In genomic region chr9:84845956-84846355, GRCh38 we compare ENCODE assay signal across 16 cellular contexts.
"Had no signal": no experiment of that assay in that cellular context is flagged by ENCODE, and none has a peak within 500 bp of the region (broad histone marks: within the 10 kb centered on the region; RNA-seq: fewer than 3 reads in every experiment).

No MANE protein-coding gene starts in this region.

- H3K4me3 Mint-ChIP-seq: dendritic cell treated with granulocyte-macrophage colony-stimulating factor and Interleukin-4, amounts not matched to agents 40 ng/mL and 50 ng/mL, for 4 days; effector memory CD8-positive, alpha-beta T cell; immature natural killer cell; naive thymus-derived CD4-positive, alpha-beta T cell had no signal

- H3K9me3 ChIP-seq: neutrophil, psoas muscle, sigmoid colon, stomach, thoracic aorta, transverse colon had no signal

- DNase-seq: effector memory CD8-positive, alpha-beta T cell; erythroblast; immature natural killer cell; naive thymus-derived CD4-positive, alpha-beta T cell; psoas muscle; sigmoid colon; stimulated activated CD4-positive, alpha-beta T cell treated with anti-CD3 and anti-CD28 coated beads, Interleukin-2, amount 100 ng/mL, for 24 hours; stimulated activated naive CD4-positive, alpha-beta T cell; stomach; substantia nigra; transverse colon had no signal

- H3K4me1 ChIP-seq: psoas muscle, sigmoid colon, stomach had no signal

- H3K27me3 Mint-ChIP-seq: dendritic cell treated with granulocyte-macrophage colony-stimulating factor and Interleukin-4, amounts not matched to agents 40 ng/mL and 50 ng/mL, for 4 days had no signal

- H3K4me3 ChIP-seq: psoas muscle, sigmoid colon, skin epidermis, stomach, thoracic aorta, transverse colon had no signal

- H3K27ac Mint-ChIP-seq: dendritic cell treated with granulocyte-macrophage colony-stimulating factor and Interleukin-4, amounts not matched to agents 40 ng/mL and 50 ng/mL, for 4 days; effector memory CD8-positive, alpha-beta T cell; immature natural killer cell; naive thymus-derived CD4-positive, alpha-beta T cell had no signal

- H3K27ac ChIP-seq: foreskin keratinocyte, neutrophil, psoas muscle, sigmoid colon, stomach, thoracic aorta, transverse colon had no signal

- H3K36me3 ChIP-seq: neutrophil, sigmoid colon, stomach, thoracic aorta, transverse colon had no signal

- H3K36me3 Mint-ChIP-seq: immature natural killer cell; naive thymus-derived CD4-positive, alpha-beta T cell had no signal

- H3K9me3 Mint-ChIP-seq: immature natural killer cell had no signal

- H3K27me3 ChIP-seq: foreskin keratinocyte, neutrophil, sigmoid colon, transverse colon had no signal

- ATAC-seq: effector memory CD8-positive, alpha-beta T cell; naive thymus-derived CD4-positive, alpha-beta T cell; psoas muscle had no signal
